1 cellular context compared by ENCODE assay signal in the genomic region with DNA sequence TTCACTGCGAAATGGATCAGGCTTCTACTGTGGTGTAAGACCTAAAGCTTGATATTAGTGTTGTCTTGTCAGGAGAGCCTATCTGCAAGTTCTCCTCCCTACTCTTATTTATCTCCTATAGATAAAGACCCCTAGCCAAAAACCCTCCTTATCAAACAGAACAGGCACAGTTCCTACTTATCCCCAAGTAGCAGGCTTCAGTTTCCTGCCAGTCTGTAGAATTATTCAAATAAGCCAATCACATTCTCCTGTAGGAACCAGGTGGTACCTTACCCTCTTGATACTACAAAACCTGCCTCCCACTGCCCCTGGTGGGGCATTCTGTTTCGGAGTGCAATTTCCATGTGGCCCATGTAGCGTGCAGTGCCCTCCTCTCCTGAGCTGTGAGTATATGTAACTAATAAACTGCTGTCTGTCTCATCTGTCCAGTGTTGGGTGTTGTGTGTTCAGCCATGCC.
TF ChIP-seq lines count a peak whose summit lies in the region.

No MANE protein-coding gene starts in this region.

TF ChIP-seq in K562, 482 proteins besides CTCF, POLR2A, EP300 and RAD21 (continued from another document):
- TF ChIP-seq, protein P1, sequence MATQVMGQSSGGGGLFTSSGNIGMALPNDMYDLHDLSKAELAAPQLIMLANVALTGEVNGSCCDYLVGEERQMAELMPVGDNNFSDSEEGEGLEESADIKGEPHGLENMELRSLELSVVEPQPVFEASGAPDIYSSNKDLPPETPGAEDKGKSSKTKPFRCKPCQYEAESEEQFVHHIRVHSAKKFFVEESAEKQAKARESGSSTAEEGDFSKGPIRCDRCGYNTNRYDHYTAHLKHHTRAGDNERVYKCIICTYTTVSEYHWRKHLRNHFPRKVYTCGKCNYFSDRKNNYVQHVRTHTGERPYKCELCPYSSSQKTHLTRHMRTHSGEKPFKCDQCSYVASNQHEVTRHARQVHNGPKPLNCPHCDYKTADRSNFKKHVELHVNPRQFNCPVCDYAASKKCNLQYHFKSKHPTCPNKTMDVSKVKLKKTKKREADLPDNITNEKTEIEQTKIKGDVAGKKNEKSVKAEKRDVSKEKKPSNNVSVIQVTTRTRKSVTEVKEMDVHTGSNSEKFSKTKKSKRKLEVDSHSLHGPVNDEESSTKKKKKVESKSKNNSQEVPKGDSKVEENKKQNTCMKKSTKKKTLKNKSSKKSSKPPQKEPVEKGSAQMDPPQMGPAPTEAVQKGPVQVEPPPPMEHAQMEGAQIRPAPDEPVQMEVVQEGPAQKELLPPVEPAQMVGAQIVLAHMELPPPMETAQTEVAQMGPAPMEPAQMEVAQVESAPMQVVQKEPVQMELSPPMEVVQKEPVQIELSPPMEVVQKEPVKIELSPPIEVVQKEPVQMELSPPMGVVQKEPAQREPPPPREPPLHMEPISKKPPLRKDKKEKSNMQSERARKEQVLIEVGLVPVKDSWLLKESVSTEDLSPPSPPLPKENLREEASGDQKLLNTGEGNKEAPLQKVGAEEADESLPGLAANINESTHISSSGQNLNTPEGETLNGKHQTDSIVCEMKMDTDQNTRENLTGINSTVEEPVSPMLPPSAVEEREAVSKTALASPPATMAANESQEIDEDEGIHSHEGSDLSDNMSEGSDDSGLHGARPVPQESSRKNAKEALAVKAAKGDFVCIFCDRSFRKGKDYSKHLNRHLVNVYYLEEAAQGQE (CRISPR knock-in tag; IDR thresholded peaks at IDR 0.05; ENCODE audit: low read depth) = no peak
- peak; percentile 83 for TF ChIP-seq DPF2 (IDR thresholded peaks at IDR 0.05)
- TF ChIP-seq, protein P2, sequence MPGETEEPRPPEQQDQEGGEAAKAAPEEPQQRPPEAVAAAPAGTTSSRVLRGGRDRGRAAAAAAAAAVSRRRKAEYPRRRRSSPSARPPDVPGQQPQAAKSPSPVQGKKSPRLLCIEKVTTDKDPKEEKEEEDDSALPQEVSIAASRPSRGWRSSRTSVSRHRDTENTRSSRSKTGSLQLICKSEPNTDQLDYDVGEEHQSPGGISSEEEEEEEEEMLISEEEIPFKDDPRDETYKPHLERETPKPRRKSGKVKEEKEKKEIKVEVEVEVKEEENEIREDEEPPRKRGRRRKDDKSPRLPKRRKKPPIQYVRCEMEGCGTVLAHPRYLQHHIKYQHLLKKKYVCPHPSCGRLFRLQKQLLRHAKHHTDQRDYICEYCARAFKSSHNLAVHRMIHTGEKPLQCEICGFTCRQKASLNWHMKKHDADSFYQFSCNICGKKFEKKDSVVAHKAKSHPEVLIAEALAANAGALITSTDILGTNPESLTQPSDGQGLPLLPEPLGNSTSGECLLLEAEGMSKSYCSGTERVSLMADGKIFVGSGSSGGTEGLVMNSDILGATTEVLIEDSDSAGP (CRISPR knock-in tag; IDR thresholded peaks at IDR 0.05) = no peak
- peak; percentile 79 for TF ChIP-seq TEAD4 (IDR thresholded peaks at IDR 0.05; ENCODE audit: low read length)
- TF ChIP-seq TEAD4 (CRISPR knock-in tag; IDR thresholded peaks at IDR 0.05; ENCODE audit: borderline replicate concordance) = no peak
- TF ChIP-seq, protein P3, sequence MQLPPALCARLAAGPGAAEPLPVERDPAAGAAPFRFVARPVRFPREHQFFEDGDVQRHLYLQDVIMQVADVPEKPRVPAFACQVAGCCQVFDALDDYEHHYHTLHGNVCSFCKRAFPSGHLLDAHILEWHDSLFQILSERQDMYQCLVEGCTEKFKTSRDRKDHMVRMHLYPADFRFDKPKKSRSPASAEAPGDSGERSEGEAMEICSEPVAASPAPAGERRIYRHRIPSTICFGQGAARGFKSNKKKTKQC (CRISPR knock-in tag; IDR thresholded peaks at IDR 0.05) = no peak
- TF ChIP-seq FOXJ2 (tag; IDR thresholded peaks at IDR 0.05) = no peak
- TF ChIP-seq, protein P4, sequence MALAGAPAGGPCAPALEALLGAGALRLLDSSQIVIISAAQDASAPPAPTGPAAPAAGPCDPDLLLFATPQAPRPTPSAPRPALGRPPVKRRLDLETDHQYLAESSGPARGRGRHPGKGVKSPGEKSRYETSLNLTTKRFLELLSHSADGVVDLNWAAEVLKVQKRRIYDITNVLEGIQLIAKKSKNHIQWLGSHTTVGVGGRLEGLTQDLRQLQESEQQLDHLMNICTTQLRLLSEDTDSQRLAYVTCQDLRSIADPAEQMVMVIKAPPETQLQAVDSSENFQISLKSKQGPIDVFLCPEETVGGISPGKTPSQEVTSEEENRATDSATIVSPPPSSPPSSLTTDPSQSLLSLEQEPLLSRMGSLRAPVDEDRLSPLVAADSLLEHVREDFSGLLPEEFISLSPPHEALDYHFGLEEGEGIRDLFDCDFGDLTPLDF (CRISPR knock-in tag; IDR thresholded peaks at IDR 0.05) = no peak
- TF ChIP-seq TAL1 (IDR thresholded peaks at IDR 0.05) = peak; percentile 88
- TF ChIP-seq POLR2G (IDR thresholded peaks at IDR 0.05; ENCODE audit: low read depth, low read length) = no peak
- 0 out of 2 replicates have a peak, but pooled peaks have one; percentile 37 for TF ChIP-seq PML (IDR thresholded peaks at IDR 0.05; ENCODE audit: low read length)
- peak; percentile 75 for TF ChIP-seq NCOR1 (IDR thresholded peaks at IDR 0.05)
